ENCODE assay signal across 1 cellular context in genomic region chr17:32940706-32941390, GRCh38.
TF ChIP-seq lines count a peak whose summit lies in the region.

No MANE protein-coding gene starts in this region.

TF ChIP-seq in IMR-90, 13 proteins besides CTCF, POLR2A, EP300 and RAD21 (continued from another document):
- TF ChIP-seq MXI1 (IDR thresholded peaks at IDR 0.05; ENCODE audit: borderline replicate concordance, low read depth, low read length) = no peak
- TF ChIP-seq BHLHE40 (IDR thresholded peaks at IDR 0.05; ENCODE audit: low read depth, low read length) = no peak
- no peak for TF ChIP-seq CHD1 (IDR thresholded peaks at IDR 0.05; ENCODE audit: low read depth, low read length)
TF ChIP-seq in IMR-90: peak in this region for 0.
